ENCODE assay signal across 1 cellular context in genomic region chr4:39204543-39204942, GRCh38.
TF ChIP-seq lines count a peak whose summit lies in the region.

No MANE protein-coding gene starts in this region.

TF ChIP-seq in SK-N-SH treated with all-trans-retinoic acid at 6 μM for 48 hours, 23 proteins besides CTCF, POLR2A, EP300 and RAD21 (continued from another document):
- TF ChIP-seq CSRNP3 (CRISPR knock-in tag; IDR thresholded peaks at IDR 0.05) (no peak), TOX (CRISPR knock-in tag; IDR thresholded peaks at IDR 0.05; ENCODE audit: borderline replicate concordance) (no peak), RARB (CRISPR knock-in tag; IDR thresholded peaks at IDR 0.05) (no peak), OSR1 (CRISPR knock-in tag; IDR thresholded peaks at IDR 0.05) (no peak), POU6F1 (CRISPR knock-in tag; IDR thresholded peaks at IDR 0.05; ENCODE audit: borderline replicate concordance, low read depth) (no peak), ZNF565 (CRISPR knock-in tag; conservative IDR thresholded peaks at IDR 0.05; ENCODE audit: low read depth) (no peak)
TF ChIP-seq in SK-N-SH treated with all-trans-retinoic acid at 6 μM for 48 hours: peak in this region for 0.
